34 cellular contexts compared by ENCODE assay signal in genomic region chr11:1039481-1040427, GRCh38. TPM values are rescaled to one million over a fixed set of nuclear protein-coding genes. Genes with fewer than 3 reads are reported as not detected.
DNase-seq lines count a peak whose midpoint lies in the region; ATAC-seq and TF ChIP-seq lines count a peak whose summit lies in the region.
"Had no signal": no experiment of that assay in that cellular context is flagged by ENCODE, and none has a peak within 500 bp of the region (broad histone marks: within the 10 kb centered on the region; RNA-seq: fewer than 3 reads in every experiment).

No MANE protein-coding gene starts in this region.

- H3K9me3 Mint-ChIP-seq in H9: no peaks in the 10 kb centered on the region; a peak in 1 of 5 replicates
- peaks cover 1% of the 10 kb centered on the region for H3K9me3 Mint-ChIP-seq in nephron progenitor cell
- H3K9me3 Mint-ChIP-seq: activated B cell treated with CpG ODN at 0.5 μM for 24 hours; activated CD4-positive, alpha-beta T cell treated with anti-CD3 and anti-CD28 coated beads, Interleukin-2, amount 10 ng/mL, durations not matched to agents 7 days and 5 days; immature natural killer cell; naive thymus-derived CD4-positive, alpha-beta T cell had no signal

- H3K4me3 ChIP-seq in SJCRH30: no peak overlapping the region
- H3K4me3 ChIP-seq: breast epithelium, coronary artery, GM12878, uterus had no signal

- no peak overlapping the region for H4K91ac ChIP-seq in H9 (ENCODE audit: insufficient read length, low read depth, low read length)

- H3K27me3 Mint-ChIP-seq in H9 (ENCODE audit: low read depth): peaks cover 4% of the 10 kb centered on the region
- peaks cover 9% of the 10 kb centered on the region for H3K27me3 Mint-ChIP-seq in nephron progenitor cell (ENCODE audit: low read depth, poor library complexity)
- H3K27me3 Mint-ChIP-seq: activated B cell treated with CpG ODN at 0.5 μM for 24 hours; activated CD4-positive, alpha-beta T cell treated with anti-CD3 and anti-CD28 coated beads, Interleukin-2, amount 10 ng/mL, durations not matched to agents 7 days and 5 days had no signal

- no peak overlapping the region for H3K9ac ChIP-seq in H9 (ENCODE audit: extremely low read depth, insufficient read length, low read length)

- TF ChIP-seq CTCF in H9 (conservative IDR thresholded peaks at IDR 0.05): no peak
- no peak for TF ChIP-seq CTCF in nephron progenitor cell (IDR thresholded peaks at IDR 0.05)

- H3K18ac ChIP-seq in H9 (ENCODE audit: insufficient read length, low read depth, low read length): no peak overlapping the region

- H3K79me1 ChIP-seq in H9 (ENCODE audit: insufficient read depth, low read depth, low read length, poor library complexity, severe bottlenecking): no peaks in the 10 kb centered on the region

- no peaks in the 10 kb centered on the region for H3K36me3 ChIP-seq in SJCRH30
- H3K36me3 ChIP-seq: breast epithelium, uterus had no signal

- H3T11ph ChIP-seq in H9 (ENCODE audit: low read length): no peak overlapping the region

- H3K9me3 ChIP-seq in H9 (ENCODE audit: control insufficient read depth, low read depth, low read length) (no peaks in the 10 kb centered on the region), SJCRH30 (replicated peaks) (no peaks in the 10 kb centered on the region)
- H3K9me3 ChIP-seq: breast epithelium, uterus had no signal

- no peak overlapping the region for H2BK5ac ChIP-seq in H9 (ENCODE audit: insufficient read length, low read length)

- H3K4me1 Mint-ChIP-seq in H9 (no peaks in the 10 kb centered on the region), nephron progenitor cell (peaks cover 5% of the 10 kb centered on the region)
- H3K4me1 Mint-ChIP-seq: activated B cell treated with CpG ODN at 0.5 μM for 24 hours; activated CD4-positive, alpha-beta T cell treated with anti-CD3 and anti-CD28 coated beads, Interleukin-2, amount 10 ng/mL, durations not matched to agents 7 days and 5 days; immature natural killer cell had no signal

- H2BK120ac ChIP-seq in H9 (ENCODE audit: low read depth, low read length, poor library complexity, severe bottlenecking): no peak overlapping the region

- no peak overlapping the region for H2BK20ac ChIP-seq in H9 (ENCODE audit: low read depth, low read length, poor library complexity, severe bottlenecking)

- WGBS in H9 (ENCODE audit: extremely low coverage, insufficient read length, low lambda C conversion rate): no CpG with 5 or more reads among the region's 32 CpGs

- H3K4ac ChIP-seq in H9 (ENCODE audit: low read depth, low read length): no peak overlapping the region

- H3K27me3 ChIP-seq in H9 (ENCODE audit: insufficient read depth, low read length) (no peaks in the 10 kb centered on the region), SJCRH30 (peaks cover 17% of the 10 kb centered on the region; the same call in 1 of the 2 replicates)

- H4K20me1 ChIP-seq in H9 (ENCODE audit: control insufficient read depth, insufficient read depth, insufficient read length): no peaks in the 10 kb centered on the region

- H2AFZ ChIP-seq in H9 (ENCODE audit: low read length): no peak overlapping the region

- no peaks in the 10 kb centered on the region for H3K23me2 ChIP-seq in H9 (ENCODE audit: insufficient read length, low read depth, low read length, poor library complexity, severe bottlenecking)

- H3K27ac Mint-ChIP-seq in H9: no peak overlapping the region
- no peak overlapping the region for H3K27ac Mint-ChIP-seq in nephron progenitor cell
- H3K27ac Mint-ChIP-seq: activated B cell treated with CpG ODN at 0.5 μM for 24 hours; activated CD4-positive, alpha-beta T cell treated with anti-CD3 and anti-CD28 coated beads, Interleukin-2, amount 10 ng/mL, durations not matched to agents 7 days and 5 days; activated naive CD8-positive, alpha-beta T cell; immature natural killer cell; naive thymus-derived CD4-positive, alpha-beta T cell had no signal

- H4K8ac ChIP-seq in H9 (replicated peaks; ENCODE audit: insufficient read length, low read depth, low read length): no peak overlapping the region

- H2BK12ac ChIP-seq in H9 (ENCODE audit: insufficient read length, low read depth, low read length): no peak overlapping the region

- H3K36me3 Mint-ChIP-seq in H9 (ENCODE audit: insufficient read depth in 1 of 3, low read depth in 3 of 3): no peaks in the 10 kb centered on the region
- no peaks in the 10 kb centered on the region for H3K36me3 Mint-ChIP-seq in nephron progenitor cell (ENCODE audit: low read depth)
- H3K36me3 Mint-ChIP-seq: activated naive CD8-positive, alpha-beta T cell; immature natural killer cell; naive thymus-derived CD4-positive, alpha-beta T cell had no signal

- DNase-seq in A172 (ENCODE audit: low spot score) (peak; percentile 87), H9 (no peak), SJCRH30 (peak; percentile 47 to 58), myocyte (ENCODE audit: low read depth) (peak; percentile 9), NCI-H1930 (lab: John Stamatoyannopoulos, UW) (no peak), nephron progenitor cell (no peak)
- no peak for DNase-seq in central memory CD4-positive, alpha-beta T cell
- DNase-seq: activated B cell treated with CpG ODN at 0.5 μM for 24 hours; activated CD4-positive, alpha-beta T cell treated with anti-CD3 and anti-CD28 coated beads, Interleukin-2, amount 10 ng/mL, durations not matched to agents 7 days and 5 days; activated effector memory CD4-positive, alpha-beta T cell treated with Interleukin-2 at 50 U/mL for 16 hours; activated T-cell treated with anti-CD3 and anti-CD28 coated beads, Interleukin-2, amount 50 U/mL, for 1 hour; DMS153; effector CD8-positive, alpha-beta T cell; immature natural killer cell; KG1; midbrain; NCI-H1417; NCI-H2081; NCI-H526 treated with DMSO at 0.1 percent for 48 hours; nucleus accumbens; stimulated activated naive CD4-positive, alpha-beta T cell treated with Interleukin-2 at 50 U/mL for 16 hours; uterus had no signal

- H3K14ac ChIP-seq in H9 (ENCODE audit: insufficient read depth, low read length): peak overlapping the region; percentile 21; the same call in 1 of the 2 replicates

- H2AK5ac ChIP-seq in H9 (ENCODE audit: insufficient read length, low read length): no peak overlapping the region

- H3K4me3 Mint-ChIP-seq in H9: no peak overlapping the region
- H3K4me3 Mint-ChIP-seq in nephron progenitor cell: no peak overlapping the region
- H3K4me3 Mint-ChIP-seq: activated B cell treated with CpG ODN at 0.5 μM for 24 hours; activated CD4-positive, alpha-beta T cell treated with anti-CD3 and anti-CD28 coated beads, Interleukin-2, amount 10 ng/mL, durations not matched to agents 7 days and 5 days; activated naive CD8-positive, alpha-beta T cell; immature natural killer cell; naive thymus-derived CD4-positive, alpha-beta T cell had no signal

- H3K79me2 ChIP-seq in H9 (ENCODE audit: insufficient read depth, low read length): no peaks in the 10 kb centered on the region

- no peak overlapping the region for H4K5ac ChIP-seq in H9 (ENCODE audit: insufficient read length, low read depth, low read length)

- no peak overlapping the region for H3K27ac ChIP-seq in H9 (ENCODE audit: insufficient read length, low read depth, low read length)
- no peak overlapping the region for H3K27ac ChIP-seq in SJCRH30
- H3K27ac ChIP-seq: coronary artery, epithelial cell of prostate, HL-60, uterus had no signal

- H3K4me1 ChIP-seq in H9 (ENCODE audit: insufficient read depth, low read length) (no peaks in the 10 kb centered on the region), SJCRH30 (peaks cover 11% of the 10 kb centered on the region)
- H3K4me1 ChIP-seq: breast epithelium, uterus had no signal

- H2BK15ac ChIP-seq in H9 (ENCODE audit: low read depth, low read length): no peak overlapping the region

- ATAC-seq in GM21723 (IDR thresholded peaks at IDR 0.05; ENCODE audit: unreplicated experiment): no peak
- ATAC-seq: GM12878; naive thymus-derived CD4-positive, alpha-beta T cell had no signal

- H3K4me2 ChIP-seq in H9 (ENCODE audit: insufficient read depth, insufficient read length, low read length): no peak overlapping the region

- H3K56ac ChIP-seq in H9 (ENCODE audit: insufficient read length, low read depth, low read length): no peak overlapping the region

- no peak overlapping the region for H3K23ac ChIP-seq in H9 (ENCODE audit: insufficient read length, low read depth, low read length)

RNA-seq across cellular contexts. Expression of gene MUC6, which starts 3.2 kb away (rescaled TPM):
- not detected in 2 replicates for total RNA-seq in A172 (2014; rRNA removed; shearing (Covaris generic))
- not detected in 2 replicates for total RNA-seq in H9 (2021)
- total RNA-seq in SJCRH30 (2014; rRNA removed; shearing (Covaris generic)): not detected in 2 replicates
- total RNA-seq in myocyte: not detected in 2 replicates
- 0.50 TPM for polyA plus RNA-seq in myocyte (2012)
- total RNA-seq: activated B cell treated with CpG ODN at 0.5 μM for 24 hours; activated CD4-positive, alpha-beta T cell treated with anti-CD3 and anti-CD28 coated beads, Interleukin-2, amount 10 ng/mL, durations not matched to agents 7 days and 5 days; activated CD8-positive, alpha-beta memory T cell treated with anti-CD3 and anti-CD28 coated beads for 36 hours; glomerular endothelial cell; naive thymus-derived CD4-positive, alpha-beta T cell; T-helper 1 cell treated with Interleukin-12 subunit alpha and Interleukin-12 subunit beta and Interleukin-4 antibody, amounts not matched to agents 30 ng/mL and 1 ng/mL, for 36 hours had no signal
- polyA plus RNA-seq: immature natural killer cell; naive thymus-derived CD4-positive, alpha-beta T cell had no signal

RNA-seq across cellular contexts. Expression of gene MUC2, which starts 34.9 kb away (rescaled TPM):
- total RNA-seq in A172 (2014; rRNA removed; shearing (Covaris generic)): not detected in 2 replicates
- total RNA-seq in H9 (2021): not detected in 2 replicates
- total RNA-seq in SJCRH30 (2014; rRNA removed; shearing (Covaris generic)): 0.06 and 0.08 TPM in 2 replicates
- not detected in 2 replicates for total RNA-seq in myocyte
- polyA plus RNA-seq in myocyte (2012): not detected
- total RNA-seq: activated B cell treated with CpG ODN at 0.5 μM for 24 hours; activated CD4-positive, alpha-beta T cell treated with anti-CD3 and anti-CD28 coated beads, Interleukin-2, amount 10 ng/mL, durations not matched to agents 7 days and 5 days; activated CD8-positive, alpha-beta memory T cell treated with anti-CD3 and anti-CD28 coated beads for 36 hours; glomerular endothelial cell; naive thymus-derived CD4-positive, alpha-beta T cell; T-helper 1 cell treated with Interleukin-12 subunit alpha and Interleukin-12 subunit beta and Interleukin-4 antibody, amounts not matched to agents 30 ng/mL and 1 ng/mL, for 36 hours; temporal lobe had no signal
- polyA plus RNA-seq: GM12878; immature natural killer cell; naive thymus-derived CD4-positive, alpha-beta T cell had no signal

Comparison
In these comparisons a context has a peak if more than half of its experiments do, and no peak if none do; other contexts are left out.
1. DNase-seq: peak in A172 (single experiment), SJCRH30 (2 of 2) and myocyte (single experiment); none in H9 (single experiment), central memory CD4-positive, alpha-beta T cell (single experiment), NCI-H1930 (0 of 2) and nephron progenitor cell (single experiment).